In the genomic region with DNA sequence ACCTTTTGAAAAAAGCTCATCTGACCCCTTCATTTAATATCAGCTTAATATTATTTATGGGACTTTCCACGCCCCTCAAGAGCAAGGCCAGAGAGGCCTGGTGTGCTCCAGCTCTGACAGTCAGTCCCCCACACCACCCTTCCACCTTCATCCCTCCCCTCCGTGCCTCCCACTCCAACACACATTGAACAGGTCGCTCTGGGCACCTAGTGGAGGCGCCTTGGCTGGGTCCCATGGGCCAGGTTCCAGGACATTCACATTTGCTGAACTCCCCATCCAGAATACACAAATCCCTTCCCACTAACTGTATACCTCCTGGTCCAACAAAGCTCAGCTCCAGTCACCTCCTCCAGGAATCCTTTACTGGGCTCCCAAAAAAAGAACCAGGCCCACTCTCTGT, we compare ENCODE assay signal across 30 cellular contexts.
"Had no signal": no experiment of that assay in that cellular context is flagged by ENCODE, and none has a peak within 500 bp of the region (broad histone marks: within the 10 kb centered on the region; RNA-seq: fewer than 3 reads in every experiment).

No MANE protein-coding gene starts in this region.

- H3K27me3 Mint-ChIP-seq: activated B cell treated with CpG ODN at 0.5 μM for 24 hours; activated CD8-positive, alpha-beta T cell treated with anti-CD3 and anti-CD28 coated beads for 36 hours; activated naive CD8-positive, alpha-beta T cell; activated T-helper 17 cell treated with anti-CD3 and anti-CD28 coated beads, Interleukin-2, amount 50 U/mL, for 72 hours; central memory CD8-positive, alpha-beta T cell; effector memory CD8-positive, alpha-beta T cell; T-helper 17 cell had no signal

- DNase-seq: activated B cell treated with CpG ODN at 0.5 μM for 24 hours; activated CD4-positive, alpha-beta T cell treated with anti-CD3 and anti-CD28 coated beads for 48 hours; activated CD4-positive, alpha-beta T cell treated with anti-CD3 and anti-CD28 coated beads, Interleukin-2, amount 50 U/mL, for 1 hour; activated CD4-positive, alpha-beta T cell treated with anti-CD3 and anti-CD28 coated beads, Interleukin-2, amount 50 U/mL, for 48 hours; activated CD8-positive, alpha-beta memory T cell treated with anti-CD3 and anti-CD28 coated beads for 24 hours; activated CD8-positive, alpha-beta T cell treated with anti-CD3 and anti-CD28 coated beads for 36 hours; activated effector memory CD4-positive, alpha-beta T cell treated with Interleukin-2 at 50 U/mL for 16 hours; activated gamma-delta T cell treated with Interleukin-2 at 50 U/mL for 16 hours; activated naive CD4-positive, alpha-beta T cell treated with anti-CD3 and anti-CD28 coated beads, Interleukin-2, amount 50 U/mL, for 16 hours; activated naive CD4-positive, alpha-beta T cell treated with Interleukin-2 at 50 U/mL for 16 hours; activated T-cell treated with anti-CD3 and anti-CD28 coated beads, Interleukin-2, amount 50 U/mL, for 4 hours; amniotic stem cell; anterior cingulate cortex; brain microvascular endothelial cell; cortex of kidney; effector CD4-positive, alpha-beta T cell; effector memory CD8-positive, alpha-beta T cell; erythroblast; foreskin keratinocyte; gastrocnemius medialis; glutamatergic neuron; T-helper 17 cell; T1000; WERI-Rb-1 had no signal

- H3K4me3 ChIP-seq: esophagus muscularis mucosa, gastrocnemius medialis had no signal

- H3K27ac ChIP-seq: brain microvascular endothelial cell, esophagus muscularis mucosa, foreskin keratinocyte, gastrocnemius medialis, WERI-Rb-1 had no signal

- H3K36me3 Mint-ChIP-seq: activated naive CD8-positive, alpha-beta T cell had no signal

- H3K4me1 Mint-ChIP-seq: activated B cell treated with CpG ODN at 0.5 μM for 24 hours; activated T-helper 17 cell treated with anti-CD3 and anti-CD28 coated beads, Interleukin-2, amount 50 U/mL, for 72 hours had no signal

- H3K36me3 ChIP-seq: brain microvascular endothelial cell, esophagus muscularis mucosa, gastrocnemius medialis, WERI-Rb-1 had no signal

- H3K4me1 ChIP-seq: gastrocnemius medialis had no signal

- H3K9me3 ChIP-seq: gastrocnemius medialis had no signal

- H3K4me3 Mint-ChIP-seq: activated B cell treated with CpG ODN at 0.5 μM for 24 hours; activated CD8-positive, alpha-beta T cell treated with anti-CD3 and anti-CD28 coated beads for 36 hours; activated naive CD8-positive, alpha-beta T cell; activated T-cell treated with anti-CD3 and anti-CD28 coated beads, Interleukin-2, amount 50 U/mL, for 4 hours; activated T-helper 17 cell treated with anti-CD3 and anti-CD28 coated beads, Interleukin-2, amount 50 U/mL, for 72 hours; central memory CD8-positive, alpha-beta T cell; effector memory CD8-positive, alpha-beta T cell; T-helper 17 cell; T-helper 2 cell treated with Interferon-gamma antibody and Interleukin-4, amounts not matched to agents 5 μg/mL and 100 μg/mL, for 36 hours had no signal

- H3K27ac Mint-ChIP-seq: activated B cell treated with CpG ODN at 0.5 μM for 24 hours; activated CD8-positive, alpha-beta T cell treated with anti-CD3 and anti-CD28 coated beads for 36 hours; activated naive CD8-positive, alpha-beta T cell; activated T-helper 17 cell treated with anti-CD3 and anti-CD28 coated beads, Interleukin-2, amount 50 U/mL, for 72 hours; effector memory CD8-positive, alpha-beta T cell; T-helper 17 cell; T-helper 2 cell treated with Interferon-gamma antibody and Interleukin-4, amounts not matched to agents 5 μg/mL and 100 μg/mL, for 36 hours had no signal

- H3K27me3 ChIP-seq: brain microvascular endothelial cell, esophagus muscularis mucosa, foreskin keratinocyte, gastrocnemius medialis had no signal

- ATAC-seq: activated CD4-positive, CD25-positive, alpha-beta regulatory T cell treated with anti-CD3 and anti-CD28 coated beads, Interleukin-2, amount 50 U/mL, for 24 hours; activated CD8-positive, alpha-beta T cell treated with anti-CD3 and anti-CD28 coated beads for 36 hours; activated T-cell treated with anti-CD3 and anti-CD28 coated beads, Interleukin-2, amount 50 U/mL, for 4 hours; activated T-helper 17 cell treated with anti-CD3 and anti-CD28 coated beads, Interleukin-2, amount 50 U/mL, for 72 hours; effector memory CD8-positive, alpha-beta T cell; foreskin keratinocyte; gastrocnemius medialis; T-helper 17 cell had no signal

- H3K9me3 Mint-ChIP-seq: activated B cell treated with CpG ODN at 0.5 μM for 24 hours; activated CD8-positive, alpha-beta T cell treated with anti-CD3 and anti-CD28 coated beads for 36 hours; activated T-cell treated with anti-CD3 and anti-CD28 coated beads, Interleukin-2, amount 50 U/mL, for 4 hours; activated T-helper 17 cell treated with anti-CD3 and anti-CD28 coated beads, Interleukin-2, amount 50 U/mL, for 72 hours; central memory CD8-positive, alpha-beta T cell; effector memory CD8-positive, alpha-beta T cell; T-helper 2 cell treated with Interferon-gamma antibody and Interleukin-4, amounts not matched to agents 5 μg/mL and 100 μg/mL, for 36 hours had no signal
